16 cellular contexts compared by ENCODE assay signal in the genomic region with DNA sequence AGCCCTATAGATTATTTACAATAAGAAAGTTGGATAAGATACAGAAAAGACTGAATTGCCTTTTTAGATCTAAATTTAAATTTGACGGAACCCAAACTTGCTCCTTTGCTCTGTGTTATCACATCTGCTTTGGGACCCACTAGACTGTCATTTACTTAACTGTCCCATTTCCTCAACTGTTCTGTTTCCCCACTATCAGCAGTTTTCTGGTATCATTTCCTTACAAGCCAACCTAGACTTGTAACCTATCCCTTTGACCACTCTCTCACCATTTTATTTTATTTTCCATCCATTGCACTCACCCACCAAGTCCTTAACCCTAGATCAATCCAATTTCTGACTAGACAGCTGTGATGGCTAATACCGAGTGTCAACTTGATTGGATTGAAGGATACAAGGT. TPM values are rescaled to one million over a fixed set of nuclear protein-coding genes. Genes with fewer than 3 reads are reported as not detected.
DNase-seq lines count a peak whose midpoint lies in the region; ATAC-seq and TF ChIP-seq lines count a peak whose summit lies in the region.
"Had no signal": no experiment of that assay in that cellular context is flagged by ENCODE, and none has a peak within 500 bp of the region (broad histone marks: within the 10 kb centered on the region; RNA-seq: fewer than 3 reads in every experiment).

No MANE protein-coding gene starts in this region.

- no peaks in the 10 kb centered on the region for H3K27me3 Mint-ChIP-seq in T-helper 2 cell treated with Interferon-gamma antibody and Interleukin-4, amounts not matched to agents 5 μg/mL and 100 μg/mL, for 36 hours (ENCODE audit: low read depth)
- H3K27me3 Mint-ChIP-seq in stimulated activated naive CD8-positive, alpha-beta T cell treated with anti-CD3 and anti-CD28 coated beads, Interleukin-15, Interleukin-2, amounts not matched to agents 100 ng/mL and 50 ng/mL, for 24 hours: no peaks in the 10 kb centered on the region
- H3K27me3 Mint-ChIP-seq in neural progenitor cell (ENCODE audit: insufficient read depth, low read depth): peaks cover 4% of the 10 kb centered on the region

- no peak overlapping the region for H3K27ac ChIP-seq in neural progenitor cell
- H3K27ac ChIP-seq: 22Rv1, BLaER1, HL-60 had no signal

- no peaks in the 10 kb centered on the region for H3K36me3 Mint-ChIP-seq in T-helper 2 cell treated with Interferon-gamma antibody and Interleukin-4, amounts not matched to agents 5 μg/mL and 100 μg/mL, for 36 hours (ENCODE audit: low read depth)
- no peaks in the 10 kb centered on the region for H3K36me3 Mint-ChIP-seq in stimulated activated naive CD8-positive, alpha-beta T cell treated with anti-CD3 and anti-CD28 coated beads, Interleukin-15, Interleukin-2, amounts not matched to agents 100 ng/mL and 50 ng/mL, for 24 hours (ENCODE audit: low read depth)
- no peaks in the 10 kb centered on the region for H3K36me3 Mint-ChIP-seq in neural progenitor cell

- H3K4me1 ChIP-seq in neural progenitor cell: peaks cover 8% of the 10 kb centered on the region

- no peaks in the 10 kb centered on the region for H3K9me3 Mint-ChIP-seq in T-helper 2 cell treated with Interferon-gamma antibody and Interleukin-4, amounts not matched to agents 5 μg/mL and 100 μg/mL, for 36 hours
- H3K9me3 Mint-ChIP-seq in stimulated activated naive CD8-positive, alpha-beta T cell treated with anti-CD3 and anti-CD28 coated beads, Interleukin-15, Interleukin-2, amounts not matched to agents 100 ng/mL and 50 ng/mL, for 24 hours: no peaks in the 10 kb centered on the region
- H3K9me3 Mint-ChIP-seq in neural progenitor cell: no peaks in the 10 kb centered on the region

- no peak overlapping the region for H3K4me3 Mint-ChIP-seq in T-helper 2 cell treated with Interferon-gamma antibody and Interleukin-4, amounts not matched to agents 5 μg/mL and 100 μg/mL, for 36 hours
- no peak overlapping the region for H3K4me3 Mint-ChIP-seq in stimulated activated naive CD8-positive, alpha-beta T cell treated with anti-CD3 and anti-CD28 coated beads, Interleukin-15, Interleukin-2, amounts not matched to agents 100 ng/mL and 50 ng/mL, for 24 hours
- H3K4me3 Mint-ChIP-seq in neural progenitor cell: no peak overlapping the region

- H4K20me1 ChIP-seq in neural progenitor cell (ENCODE audit: low read depth): no peaks in the 10 kb centered on the region
- H4K20me1 ChIP-seq: BLaER1 had no signal

- DNase-seq in T-helper 2 cell treated with Interferon-gamma antibody and Interleukin-4, amounts not matched to agents 5 μg/mL and 100 μg/mL, for 36 hours (ENCODE audit: low spot score): no peak
- no peak for DNase-seq in T-helper 2 cell
- no peak for DNase-seq in stimulated activated naive CD8-positive, alpha-beta T cell treated with anti-CD3 and anti-CD28 coated beads, Interleukin-15, Interleukin-2, amounts not matched to agents 100 U/mL and 50 U/mL, for 24 hours
- DNase-seq in NCI-H82 treated with DMSO at 0.1 percent for 48 hours (lab: John Stamatoyannopoulos, UW; ENCODE audit: unreplicated experiment): peak; percentile 30
- no peak for DNase-seq in neural progenitor cell (ENCODE audit: low spot score)
- no peak for DNase-seq in NCI-H2107 (lab: John Stamatoyannopoulos, UW)
- DNase-seq in NCI-H446 (lab: John Stamatoyannopoulos, UW): no peak
- DNase-seq: AML-193, Calu3, DMS 273 treated with DMSO at 0.1 percent for 48 hours had no signal

- H3K4me3 ChIP-seq in neural progenitor cell: no peak overlapping the region
- H3K4me3 ChIP-seq: BLaER1 had no signal

- H3K9ac ChIP-seq in neural progenitor cell: no peak overlapping the region
- H3K9ac ChIP-seq: BLaER1 had no signal

- no peak for ATAC-seq in stimulated activated naive CD8-positive, alpha-beta T cell treated with anti-CD3 and anti-CD28 coated beads, Interleukin-15, Interleukin-2, amounts not matched to agents 100 U/mL and 50 U/mL, for 24 hours
- ATAC-seq: HCT116 had no signal

- TF ChIP-seq CTCF in neural progenitor cell (IDR thresholded peaks at IDR 0.05): no peak

- no peak overlapping the region for H2AFZ ChIP-seq in neural progenitor cell (replicated peaks)

- no peaks in the 10 kb centered on the region for H3K9me3 ChIP-seq in neural progenitor cell (ENCODE audit: low read depth)

- H3K36me3 ChIP-seq in neural progenitor cell: no peaks in the 10 kb centered on the region
- H3K36me3 ChIP-seq: BLaER1 had no signal

- peak overlapping the region; percentile 1 for H3K27ac Mint-ChIP-seq in T-helper 2 cell treated with Interferon-gamma antibody and Interleukin-4, amounts not matched to agents 5 μg/mL and 100 μg/mL, for 36 hours
- peak overlapping the region; percentile 23 for H3K27ac Mint-ChIP-seq in stimulated activated naive CD8-positive, alpha-beta T cell treated with anti-CD3 and anti-CD28 coated beads, Interleukin-15, Interleukin-2, amounts not matched to agents 100 ng/mL and 50 ng/mL, for 24 hours
- H3K27ac Mint-ChIP-seq in neural progenitor cell: peak overlapping the region; percentile 68

- H3K27me3 ChIP-seq in neural progenitor cell: no peaks in the 10 kb centered on the region
- H3K27me3 ChIP-seq: BLaER1 had no signal

- no peak overlapping the region for H3K4me2 ChIP-seq in neural progenitor cell
- H3K4me2 ChIP-seq: BLaER1 had no signal

- H3F3A ChIP-seq in neural progenitor cell (ENCODE audit: low read depth): no peaks in the 10 kb centered on the region

- H3K4me1 Mint-ChIP-seq in T-helper 2 cell treated with Interferon-gamma antibody and Interleukin-4, amounts not matched to agents 5 μg/mL and 100 μg/mL, for 36 hours (ENCODE audit: low read depth): peaks cover 9% of the 10 kb centered on the region
- peaks cover 14% of the 10 kb centered on the region for H3K4me1 Mint-ChIP-seq in stimulated activated naive CD8-positive, alpha-beta T cell treated with anti-CD3 and anti-CD28 coated beads, Interleukin-15, Interleukin-2, amounts not matched to agents 100 ng/mL and 50 ng/mL, for 24 hours (ENCODE audit: low read depth)
- peaks cover 10% of the 10 kb centered on the region for H3K4me1 Mint-ChIP-seq in neural progenitor cell

- H3K79me2 ChIP-seq in neural progenitor cell (ENCODE audit: low read depth): no peaks in the 10 kb centered on the region

RNA-seq across cellular contexts. Expression of a gene that starts 38.6 kb away (rescaled TPM):
- total RNA-seq in neural progenitor cell (ENCODE audit: low replicate concordance): not detected in 2 replicates
- total RNA-seq: Calu3, Daoy had no signal

Comparison
In these comparisons a context has a peak if more than half of its experiments do, and no peak if none do; other contexts are left out.
1. H3K27ac Mint-ChIP-seq: peak in every context shown above with its lines; median percentile 68 in neural progenitor cell; 23 in stimulated activated naive CD8-positive, alpha-beta T cell treated with anti-CD3 and anti-CD28 coated beads, Interleukin-15, Interleukin-2, amounts not matched to agents 100 ng/mL and 50 ng/mL, for 24 hours; 1 in T-helper 2 cell treated with Interferon-gamma antibody and Interleukin-4, amounts not matched to agents 5 μg/mL and 100 μg/mL, for 36 hours.